In genomic region chr19:56107626-56108351, GRCh38 we compare ENCODE assay signal across 13 cellular contexts. TPM values are rescaled to one million over a fixed set of nuclear protein-coding genes. Genes with fewer than 3 reads are reported as not detected.
A peak's percentile ranks its signal among the peaks of the same experiment; 100 is the strongest.
DNase-seq lines count a peak whose midpoint lies in the region; ATAC-seq and TF ChIP-seq lines count a peak whose summit lies in the region.
"Had no signal": no experiment of that assay in that cellular context is flagged by ENCODE, and none has a peak within 500 bp of the region (broad histone marks: within the 10 kb centered on the region; RNA-seq: fewer than 3 reads in every experiment).

No MANE protein-coding gene starts in this region.

- H3K27ac Mint-ChIP-seq in Calu3 (ENCODE audit: unreplicated experiment), result peak overlapping the region; percentile 89

- H3K79me2 ChIP-seq in OCI-LY7 (ENCODE audit: insufficient read depth, low read depth, low read length), result peaks cover 65% of the 10 kb centered on the region

- TF ChIP-seq CTCF in Calu3 (IDR thresholded peaks at IDR 0.05; ENCODE audit: unreplicated experiment) (no peak), RWPE1 (conservative IDR thresholded peaks at IDR 0.05; ENCODE audit: low read depth) (no peak), gastrocnemius medialis (IDR thresholded peaks at IDR 0.05 in 4 of 5, conservative IDR thresholded peaks at IDR 0.05 in 1 of 5) (no peak), OCI-LY7 (conservative IDR thresholded peaks at IDR 0.05; ENCODE audit: low read length) (no peak)

- H3K9me3 ChIP-seq in gastrocnemius medialis, result no peaks in the 10 kb centered on the region
- no peaks in the 10 kb centered on the region for H3K9me3 ChIP-seq in OCI-LY7 (ENCODE audit: low read length)
- H3K9me3 ChIP-seq: heart left ventricle had no signal

- no peak overlapping the region for H3K4me3 ChIP-seq in gastrocnemius medialis
- H3K4me3 ChIP-seq in OCI-LY7 (ENCODE audit: low read depth, low read length, poor library complexity, severe bottlenecking), result no peak overlapping the region

- peak overlapping the region; percentile 90 for H3K4me3 Mint-ChIP-seq in Calu3 (ENCODE audit: low read depth, unreplicated experiment)

- peak overlapping the region; percentile 58 for H3K27ac ChIP-seq in RWPE1
- peak overlapping the region; percentile 52 for H3K27ac ChIP-seq in layer of hippocampus (ENCODE audit: low read depth, low read length)
- peak overlapping the region in 3 of 4 donors; percentile 20 to 49 (median 24) for H3K27ac ChIP-seq in gastrocnemius medialis
- H3K27ac ChIP-seq in OCI-LY7 (ENCODE audit: low read depth, low read length, poor library complexity, severe bottlenecking), result no peak overlapping the region

- H3K4me1 ChIP-seq in gastrocnemius medialis, result peaks cover 58 to 65% of the 10 kb centered on the region in 2 donors
- peaks cover 26% of the 10 kb centered on the region for H3K4me1 ChIP-seq in OCI-LY7 (ENCODE audit: insufficient read depth, low read length, poor library complexity, severe bottlenecking)

- DNase-seq in Calu3 (no peak), RWPE1 (ENCODE audit: low spot score) (no peak), gastrocnemius medialis (no peak), GDM1 (lab: John Stamatoyannopoulos, UW) (no peak), OCI-LY7 (ENCODE audit: low spot score) (no peak)
- no peak for DNase-seq in activated effector memory CD4-positive, alpha-beta T cell treated with Interleukin-2 at 50 U/mL for 16 hours
- DNase-seq: activated CD8-positive, alpha-beta memory T cell treated with anti-CD3 and anti-CD28 coated beads for 24 hours; DMS79; kidney; small intestine had no signal

- no peak overlapping the region for H3K4me2 ChIP-seq in OCI-LY7 (ENCODE audit: low read length)

- no peak for TF ChIP-seq POLR2A in gastrocnemius medialis (IDR thresholded peaks at IDR 0.05)

- BruUV-seq in Calu3 (replicated peaks; lab: Mats Ljungman, UMichigan) (no TSS peak), OCI-LY7 (replicated peaks; lab: Mats Ljungman, UMichigan) (no TSS peak)

- H3K9me2 ChIP-seq in OCI-LY7 (ENCODE audit: insufficient read depth, low read length), result no peaks in the 10 kb centered on the region

- H3K36me3 ChIP-seq in gastrocnemius medialis (no peaks in the 10 kb centered on the region), OCI-LY7 (ENCODE audit: insufficient read depth, low read length) (peaks cover 21% of the 10 kb centered on the region)

- ATAC-seq in gastrocnemius medialis, result no peak
- no peak for ATAC-seq in HG02571 (IDR thresholded peaks at IDR 0.05; ENCODE audit: unreplicated experiment)

- peaks cover 69% of the 10 kb centered on the region for H3K4me1 Mint-ChIP-seq in Calu3 (ENCODE audit: low read depth, unreplicated experiment)

- in situ Hi-C loops in gastrocnemius medialis (cut with MboI; ENCODE audit: low sequenced_read_pairs in 4 of 4), result no loop called here

- intact Hi-C loops in Calu3 (cut with micrococcal nuclease; ENCODE audit: unreplicated experiment), result loop anchor here (2.0 kb wide), 1 partner anchor 13 kb away; the partner anchor contains the start of gene ZNF787
- intact Hi-C loops in gastrocnemius medialis (cut with DNase I; ENCODE audit: low total_unique reads), result loop anchor here (5.0 to 10.0 kb wide), 2 partner anchors 35 to 1687 kb away; partner anchors contain the start of gene ZNF444
- intact Hi-C loops in OCI-LY7 (cut with micrococcal nuclease; ENCODE audit: unreplicated experiment), result no loop called here

- CTCF ChIA-PET in Calu3 (lab: Charles Lee) (interaction anchor here (0.6 to 1.0 kb wide), 3 partner anchors 13 to 34 kb away, joined by 3 to 5 read pairs (median 5); partner anchors contain the start of genes ZNF444 and ZNF787), RWPE1 (lab: Yijun Ruan, JAX) (interaction anchor here (0.7 to 1.3 kb wide), 2 partner anchors 32 to 34 kb away, joined by 3 to 11 read pairs; no protein-coding TSS in a partner anchor), OCI-LY7 (lab: Charles Lee; ENCODE audit: unreplicated experiment) (no interaction called here)

- H3K9me3 Mint-ChIP-seq in Calu3 (ENCODE audit: low read depth, unreplicated experiment), result no peaks in the 10 kb centered on the region

- H3K27me3 ChIP-seq in layer of hippocampus (ENCODE audit: control insufficient read depth, insufficient read depth, low read length), result no peaks in the 10 kb centered on the region
- no peaks in the 10 kb centered on the region for H3K27me3 ChIP-seq in gastrocnemius medialis
- H3K27me3 ChIP-seq: heart left ventricle had no signal

- H4K20me1 ChIP-seq in OCI-LY7 (ENCODE audit: insufficient read depth, low read length), result peaks cover 9% of the 10 kb centered on the region; the same call in 1 of the 2 replicates

- POLR2A ChIA-PET in RWPE1 (lab: Yijun Ruan, JAX; ENCODE audit: low non-redundant PET), result no interaction called here
- POLR2A ChIA-PET in OCI-LY7 (lab: Charles Lee), result no interaction called here

- no peak overlapping the region for H2AFZ ChIP-seq in OCI-LY7 (ENCODE audit: low read length)

- H3K36me3 Mint-ChIP-seq in Calu3 (ENCODE audit: insufficient read depth, unreplicated experiment), result peaks cover 51% of the 10 kb centered on the region

- no peaks in the 10 kb centered on the region for H3K27me3 Mint-ChIP-seq in Calu3 (ENCODE audit: unreplicated experiment)

RNA-seq across cellular contexts. Expression of gene ZNF787, which starts 13.3 kb away (rescaled TPM):
- total RNA-seq in Calu3 (2022) (68.5 and 77.3 TPM in 2 replicates), gastrocnemius medialis (10 to 100 TPM; 16.7 to 43.0 (median 26.5) TPM), OCI-LY7 (2022) (31.7 and 35.6 TPM in 2 replicates)
- 30.6 and 36.5 TPM in 2 replicates for total RNA-seq in OCI-LY7 (2014; rRNA removed; shearing (Covaris generic))

RNA-seq across cellular contexts. Expression of gene ZNF444, which starts 33.3 kb away (rescaled TPM):
- total RNA-seq in Calu3 (2022) (78.6 and 79.1 TPM in 2 replicates), gastrocnemius medialis (10 to 100 TPM; 16.4 to 38.9 (median 24.9) TPM), OCI-LY7 (2022) (21.8 and 25.3 TPM in 2 replicates)
- 22.0 and 41.7 TPM in 2 replicates for total RNA-seq in OCI-LY7 (2014; rRNA removed; shearing (Covaris generic))
